26 cellular contexts compared by ENCODE assay signal in the genomic region with DNA sequence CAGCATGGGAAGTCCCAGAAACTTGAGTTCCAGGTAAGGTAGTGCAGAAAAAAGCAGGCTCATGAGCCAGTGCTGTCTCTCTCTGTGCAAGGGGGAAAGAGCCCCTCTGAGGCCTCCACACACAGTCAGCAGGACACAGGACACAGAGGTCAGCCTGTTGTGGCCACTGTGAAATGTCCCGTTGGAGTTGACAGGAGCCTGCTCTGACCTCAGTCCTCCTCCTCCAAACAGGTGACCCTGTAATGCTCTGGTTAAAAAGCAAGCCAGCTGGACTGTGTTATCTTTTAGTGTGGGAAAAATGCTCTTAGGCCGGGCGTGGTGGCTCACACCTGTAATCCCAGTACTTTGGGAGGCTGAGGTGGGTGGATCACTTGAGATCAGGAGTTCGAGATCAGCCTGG.
"Had no signal": no experiment of that assay in that cellular context is flagged by ENCODE, and none has a peak within 500 bp of the region (broad histone marks: within the 10 kb centered on the region; RNA-seq: fewer than 3 reads in every experiment).

No MANE protein-coding gene starts in this region.

- DNase-seq: activated CD4-positive, alpha-beta memory T cell treated with anti-CD3 and anti-CD28 coated beads, Interleukin-2, amount 10 ng/mL, durations not matched to agents 7 days and 5 days; activated CD4-positive, alpha-beta T cell treated with anti-CD3 and anti-CD28 coated beads for 1 hour; activated CD4-positive, alpha-beta T cell treated with anti-CD3 and anti-CD28 coated beads for 4 hours; activated CD4-positive, alpha-beta T cell treated with anti-CD3 and anti-CD28 coated beads, Interleukin-2, amount 10 ng/mL, durations not matched to agents 7 days and 5 days; activated CD4-positive, alpha-beta T cell treated with anti-CD3 and anti-CD28 coated beads, Interleukin-2, amount 50 U/mL, for 4 hours; activated CD8-positive, alpha-beta memory T cell treated with anti-CD3 and anti-CD28 coated beads, Interleukin-2, amount 50 U/mL, for 48 hours; activated effector memory CD4-positive, alpha-beta T cell treated with Interleukin-2 at 50 U/mL for 16 hours; activated gamma-delta T cell treated with Interleukin-2 at 50 U/mL for 16 hours; activated naive CD4-positive, alpha-beta T cell treated with anti-CD3 and anti-CD28 coated beads, Interleukin-2, amount 50 U/mL, for 16 hours; activated naive CD4-positive, alpha-beta T cell treated with Interleukin-2 at 50 U/mL for 16 hours; activated T-cell treated with anti-CD3 and anti-CD28 coated beads for 4 hours; activated T-cell treated with anti-CD3 and anti-CD28 coated beads, Interleukin-2, amount 50 U/mL, for 4 hours; adrenal gland; amygdala; aorta; body of pancreas; caudate nucleus; cortex of kidney; effector CD8-positive, alpha-beta T cell; esophagus squamous epithelium; foreskin melanocyte; T-helper 2 cell had no signal

- H3K36me3 Mint-ChIP-seq: activated naive CD8-positive, alpha-beta T cell had no signal

- H3K9me3 ChIP-seq: adrenal gland, body of pancreas, esophagus squamous epithelium, gastroesophageal sphincter had no signal

- ATAC-seq: activated T-cell treated with anti-CD3 and anti-CD28 coated beads, Interleukin-2, amount 50 U/mL, for 4 hours; activated T-helper 17 cell treated with anti-CD3 and anti-CD28 coated beads, Interleukin-2, amount 50 U/mL, for 72 hours; body of pancreas; gastroesophageal sphincter had no signal

- H3K27ac Mint-ChIP-seq: activated CD4-positive, alpha-beta memory T cell treated with anti-CD3 and anti-CD28 coated beads, Interleukin-2, amount 10 ng/mL, durations not matched to agents 7 days and 5 days; activated CD4-positive, alpha-beta T cell treated with anti-CD3 and anti-CD28 coated beads, Interleukin-2, amount 10 ng/mL, durations not matched to agents 7 days and 5 days; activated naive CD8-positive, alpha-beta T cell; activated T-helper 17 cell treated with anti-CD3 and anti-CD28 coated beads, Interleukin-2, amount 50 U/mL, for 72 hours had no signal

- H3K9me3 Mint-ChIP-seq: activated CD4-positive, alpha-beta memory T cell treated with anti-CD3 and anti-CD28 coated beads, Interleukin-2, amount 10 ng/mL, durations not matched to agents 7 days and 5 days; activated CD4-positive, alpha-beta T cell treated with anti-CD3 and anti-CD28 coated beads, Interleukin-2, amount 10 ng/mL, durations not matched to agents 7 days and 5 days; activated T-cell treated with anti-CD3 and anti-CD28 coated beads, Interleukin-2, amount 50 U/mL, for 4 hours; activated T-helper 17 cell treated with anti-CD3 and anti-CD28 coated beads, Interleukin-2, amount 50 U/mL, for 72 hours had no signal

- H3K4me3 Mint-ChIP-seq: activated CD4-positive, alpha-beta memory T cell treated with anti-CD3 and anti-CD28 coated beads, Interleukin-2, amount 10 ng/mL, durations not matched to agents 7 days and 5 days; activated CD4-positive, alpha-beta T cell treated with anti-CD3 and anti-CD28 coated beads, Interleukin-2, amount 10 ng/mL, durations not matched to agents 7 days and 5 days; activated naive CD8-positive, alpha-beta T cell; activated T-cell treated with anti-CD3 and anti-CD28 coated beads, Interleukin-2, amount 50 U/mL, for 4 hours; activated T-helper 17 cell treated with anti-CD3 and anti-CD28 coated beads, Interleukin-2, amount 50 U/mL, for 72 hours had no signal

- H3K4me3 ChIP-seq: adrenal gland, body of pancreas, esophagus squamous epithelium, gastroesophageal sphincter had no signal

- H3K27ac ChIP-seq: adrenal gland, body of pancreas, epithelial cell of prostate, esophagus squamous epithelium, gastroesophageal sphincter had no signal

- H3K27me3 ChIP-seq: adrenal gland, body of pancreas, esophagus squamous epithelium, gastroesophageal sphincter had no signal

- H3K27me3 Mint-ChIP-seq: activated CD4-positive, alpha-beta memory T cell treated with anti-CD3 and anti-CD28 coated beads, Interleukin-2, amount 10 ng/mL, durations not matched to agents 7 days and 5 days; activated CD4-positive, alpha-beta T cell treated with anti-CD3 and anti-CD28 coated beads, Interleukin-2, amount 10 ng/mL, durations not matched to agents 7 days and 5 days; activated naive CD8-positive, alpha-beta T cell; activated T-helper 17 cell treated with anti-CD3 and anti-CD28 coated beads, Interleukin-2, amount 50 U/mL, for 72 hours had no signal

- H3K4me1 ChIP-seq: body of pancreas had no signal

- H3K4me1 Mint-ChIP-seq: activated CD4-positive, alpha-beta memory T cell treated with anti-CD3 and anti-CD28 coated beads, Interleukin-2, amount 10 ng/mL, durations not matched to agents 7 days and 5 days; activated CD4-positive, alpha-beta T cell treated with anti-CD3 and anti-CD28 coated beads, Interleukin-2, amount 10 ng/mL, durations not matched to agents 7 days and 5 days; activated T-helper 17 cell treated with anti-CD3 and anti-CD28 coated beads, Interleukin-2, amount 50 U/mL, for 72 hours had no signal
